20 cellular contexts compared by ENCODE assay signal in genomic region chr6:36025260-36025931, GRCh38. TPM values are rescaled to one million over a fixed set of nuclear protein-coding genes. Genes with fewer than 3 reads are reported as not detected.
DNase-seq lines count a peak whose midpoint lies in the region; ATAC-seq and TF ChIP-seq lines count a peak whose summit lies in the region.
"Had no signal": no experiment of that assay in that cellular context is flagged by ENCODE, and none has a peak within 500 bp of the region (broad histone marks: within the 10 kb centered on the region; RNA-seq: fewer than 3 reads in every experiment).

No MANE protein-coding gene starts in this region.

- H3K27ac Mint-ChIP-seq in glutamatergic neuron (ENCODE audit: unreplicated experiment) = no peak overlapping the region
- H3K27ac Mint-ChIP-seq: activated CD4-positive, alpha-beta T cell treated with anti-CD3 and anti-CD28 coated beads, Interleukin-2, amount 10 ng/mL, durations not matched to agents 7 days and 5 days; CD8-positive, alpha-beta T cell had no signal

- peak overlapping the region; percentile 22 for H3K27ac ChIP-seq in ACC112 (ENCODE audit: low read depth, low read length)
- H3K27ac ChIP-seq: body of pancreas, esophagus squamous epithelium, left lung, SK-N-MC had no signal

- peaks cover 12% of the 10 kb centered on the region for H3K27me3 Mint-ChIP-seq in glutamatergic neuron (ENCODE audit: unreplicated experiment)

- H3K9me3 Mint-ChIP-seq in glutamatergic neuron (ENCODE audit: unreplicated experiment) = peaks cover 18% of the 10 kb centered on the region
- H3K9me3 Mint-ChIP-seq: activated CD4-positive, alpha-beta T cell treated with anti-CD3 and anti-CD28 coated beads, Interleukin-2, amount 10 ng/mL, durations not matched to agents 7 days and 5 days; CD8-positive, alpha-beta T cell had no signal

- no peak overlapping the region for H2AFZ ChIP-seq in ACC112 (ENCODE audit: low read length, unreplicated experiment)

- DNase-seq in HCEC 1CT (peak; percentile 27), astrocyte of the hippocampus (ENCODE audit: low read depth, low spot score) (peak; percentile 38), glutamatergic neuron (no peak), cerebellum (ENCODE audit: low spot score) (no peak), GM13976 (ENCODE audit: low spot score) (no peak)
- DNase-seq: activated CD4-positive, alpha-beta T cell treated with anti-CD3 and anti-CD28 coated beads, Interleukin-2, amount 10 ng/mL, durations not matched to agents 7 days and 5 days; activated naive CD4-positive, alpha-beta T cell treated with Interleukin-2 at 50 U/mL for 16 hours; activated T-cell treated with anti-CD3 and anti-CD28 coated beads for 4 hours; body of pancreas; CD8-positive, alpha-beta T cell; esophagus squamous epithelium; left lung; NCI-H2029 treated with DMSO at 0.1 percent for 48 hours had no signal

- peaks cover 21% of the 10 kb centered on the region for H3K4me1 ChIP-seq in ACC112 (ENCODE audit: control insufficient read depth, insufficient read depth, low read length, unreplicated experiment)

- H3K4me1 Mint-ChIP-seq in glutamatergic neuron (ENCODE audit: low read depth, unreplicated experiment) = peaks cover 21% of the 10 kb centered on the region

- in situ Hi-C loops in GM13976 (cut with MboI; ENCODE audit: low sequenced_read_pairs, unreplicated experiment) = loop anchor here (5.0 to 10.0 kb wide), 2 partner anchors 72 to 179 kb away; no protein-coding TSS in a partner anchor

- no peak for ATAC-seq in HG03135 (IDR thresholded peaks at IDR 0.05; ENCODE audit: unreplicated experiment)
- ATAC-seq in GM21717 (IDR thresholded peaks at IDR 0.05; ENCODE audit: unreplicated experiment) = no peak
- ATAC-seq: body of pancreas; CD8-positive, alpha-beta T cell; left lung had no signal

- no peak for TF ChIP-seq CTCF in glutamatergic neuron (IDR thresholded peaks at IDR 0.05; ENCODE audit: partially characterized antibody, unreplicated experiment)
- TF ChIP-seq CTCF in GM13976 (IDR thresholded peaks at IDR 0.05; ENCODE audit: borderline replicate concordance, control extremely low read depth, extremely low read depth, insufficient read depth, missing control alignments) = no peak

- no peaks in the 10 kb centered on the region for H3K36me3 Mint-ChIP-seq in glutamatergic neuron (ENCODE audit: unreplicated experiment)

- H3K27me3 ChIP-seq in ACC112 (ENCODE audit: insufficient read depth, low read length) = no peaks in the 10 kb centered on the region
- H3K27me3 ChIP-seq: body of pancreas had no signal

- H3K36me3 ChIP-seq in ACC112 (ENCODE audit: insufficient read depth, low read length) = no peaks in the 10 kb centered on the region
- H3K36me3 ChIP-seq: esophagus squamous epithelium, left lung had no signal

- peak overlapping the region; percentile 3; the same call in 1 of the 2 replicates for H3K4me3 ChIP-seq in ACC112 (ENCODE audit: low read depth, low read length)
- H3K4me3 ChIP-seq: body of pancreas, SK-N-MC had no signal

- H3K79me2 ChIP-seq in ACC112 (ENCODE audit: control insufficient read depth, insufficient read depth, low read length, unreplicated experiment) = peaks cover 27% of the 10 kb centered on the region

- peak overlapping the region; percentile 20 for H3K4me3 Mint-ChIP-seq in glutamatergic neuron (ENCODE audit: unreplicated experiment)
- H3K4me3 Mint-ChIP-seq: activated CD4-positive, alpha-beta T cell treated with anti-CD3 and anti-CD28 coated beads, Interleukin-2, amount 10 ng/mL, durations not matched to agents 7 days and 5 days; CD8-positive, alpha-beta T cell had no signal

RNA-seq across cellular contexts. Expression of gene SLC26A8, which starts 1.0 kb away (rescaled TPM):
- 0.29 TPM for total RNA-seq in glutamatergic neuron (ENCODE audit: unreplicated experiment)
- 3.7 TPM for total RNA-seq in cerebellum
- total RNA-seq: A673; activated CD4-positive, alpha-beta T cell treated with anti-CD3 and anti-CD28 coated beads, Interleukin-2, amount 10 ng/mL, durations not matched to agents 7 days and 5 days; body of pancreas; CD8-positive, alpha-beta T cell; dermis microvascular lymphatic vessel endothelial cell; H4 had no signal

RNA-seq across cellular contexts. Expression of gene MAPK14, which starts 2.2 kb away (rescaled TPM):
- total RNA-seq in glutamatergic neuron (ENCODE audit: unreplicated experiment) (46.2 TPM), cerebellum (56.8 TPM)

Comparison
In these comparisons a context has a peak if more than half of its experiments do, and no peak if none do; other contexts are left out.
1. DNase-seq: peak in HCEC 1CT (single experiment) and astrocyte of the hippocampus (single experiment); none in glutamatergic neuron (single experiment), cerebellum (single experiment) and GM13976 (single experiment).